ENCODE assay signal across 1 cellular context in the genomic region with DNA sequence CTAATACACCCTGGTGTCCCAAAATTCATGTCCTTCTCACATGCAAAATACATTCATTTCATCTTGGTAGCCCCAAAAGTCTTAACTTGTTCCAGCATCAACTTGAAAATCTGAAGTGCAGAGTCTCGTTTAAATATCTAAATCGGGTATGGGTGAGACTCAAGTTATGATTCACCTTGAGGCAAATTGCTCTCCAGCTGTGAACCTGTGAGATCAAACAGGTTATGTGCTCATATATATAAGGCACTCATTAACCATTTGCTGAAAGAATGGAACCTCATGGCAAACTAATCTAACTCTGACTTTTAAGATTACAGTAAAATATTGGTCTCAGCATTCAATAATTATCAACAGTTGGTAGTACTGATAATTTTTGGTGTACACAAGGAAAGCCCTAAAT.
TF ChIP-seq lines count a peak whose summit lies in the region.

No MANE protein-coding gene starts in this region.

TF ChIP-seq in K562, 482 proteins besides CTCF, POLR2A, EP300 and RAD21 (continued from another document):
- TF ChIP-seq, protein P1, sequence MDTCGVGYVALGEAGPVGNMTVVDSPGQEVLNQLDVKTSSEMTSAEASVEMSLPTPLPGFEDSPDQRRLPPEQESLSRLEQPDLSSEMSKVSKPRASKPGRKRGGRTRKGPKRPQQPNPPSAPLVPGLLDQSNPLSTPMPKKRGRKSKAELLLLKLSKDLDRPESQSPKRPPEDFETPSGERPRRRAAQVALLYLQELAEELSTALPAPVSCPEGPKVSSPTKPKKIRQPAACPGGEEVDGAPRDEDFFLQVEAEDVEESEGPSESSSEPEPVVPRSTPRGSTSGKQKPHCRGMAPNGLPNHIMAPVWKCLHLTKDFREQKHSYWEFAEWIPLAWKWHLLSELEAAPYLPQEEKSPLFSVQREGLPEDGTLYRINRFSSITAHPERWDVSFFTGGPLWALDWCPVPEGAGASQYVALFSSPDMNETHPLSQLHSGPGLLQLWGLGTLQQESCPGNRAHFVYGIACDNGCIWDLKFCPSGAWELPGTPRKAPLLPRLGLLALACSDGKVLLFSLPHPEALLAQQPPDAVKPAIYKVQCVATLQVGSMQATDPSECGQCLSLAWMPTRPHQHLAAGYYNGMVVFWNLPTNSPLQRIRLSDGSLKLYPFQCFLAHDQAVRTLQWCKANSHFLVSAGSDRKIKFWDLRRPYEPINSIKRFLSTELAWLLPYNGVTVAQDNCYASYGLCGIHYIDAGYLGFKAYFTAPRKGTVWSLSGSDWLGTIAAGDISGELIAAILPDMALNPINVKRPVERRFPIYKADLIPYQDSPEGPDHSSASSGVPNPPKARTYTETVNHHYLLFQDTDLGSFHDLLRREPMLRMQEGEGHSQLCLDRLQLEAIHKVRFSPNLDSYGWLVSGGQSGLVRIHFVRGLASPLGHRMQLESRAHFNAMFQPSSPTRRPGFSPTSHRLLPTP (IDR thresholded peaks at IDR 0.05; ENCODE audit: borderline replicate concordance, extremely low read depth, insufficient read length): no peak
- TF ChIP-seq PCBP1 (IDR thresholded peaks at IDR 0.05; ENCODE audit: low read depth, low read length, poor library complexity, severe bottlenecking): no peak
